In the genomic region with DNA sequence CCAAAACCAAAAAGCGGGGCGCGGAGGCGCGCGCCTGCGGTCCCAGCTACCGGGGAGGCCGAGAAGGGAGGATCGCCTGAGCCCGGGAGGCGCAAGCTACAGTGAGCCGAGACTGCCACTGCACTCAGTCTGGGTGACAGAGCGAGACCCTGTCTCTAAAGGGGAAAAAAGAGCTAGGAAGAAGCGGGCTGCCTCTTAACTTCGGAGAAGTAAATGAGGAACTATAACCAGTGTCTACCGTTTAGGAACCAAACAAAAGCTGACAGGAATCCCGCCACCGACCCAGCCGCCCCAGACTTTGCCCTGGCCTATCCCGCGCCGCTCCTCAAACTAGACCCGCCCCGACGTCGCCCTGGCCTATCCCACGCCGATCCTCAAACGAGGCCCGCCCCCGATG, we compare ENCODE assay signal across 8 cellular contexts. TPM values are rescaled to one million over a fixed set of nuclear protein-coding genes. Genes with fewer than 3 reads are reported as not detected.
DNase-seq lines count a peak whose midpoint lies in the region; ATAC-seq, FAIRE-seq and TF ChIP-seq lines count a peak whose summit lies in the region.

No MANE protein-coding gene starts in this region.

- no peaks in the 10 kb centered on the region for H3K9me1 ChIP-seq in endothelial cell of umbilical vein (replicated peaks; ENCODE audit: control insufficient read depth, extremely low read depth, insufficient read depth, low read length)

- POLR2A ChIA-PET in CD4-positive, alpha-beta memory T cell (lab: Charles Lee; ENCODE audit: partially characterized antibody), result interaction anchor here (0.6 to 2.8 kb wide), 20 partner anchors 8 to 562 kb away, joined by 3 to 27 read pairs (median 4); partner anchors contain the start of genes ADSS1, AKT1, BRF1 and CDCA4
- POLR2A ChIA-PET in OCI-LY7 (lab: Charles Lee), result interaction anchor here (0.6 to 1.9 kb wide), 11 partner anchors 11 to 1162 kb away, joined by 3 to 9 read pairs (median 3); no protein-coding TSS in a partner anchor
- POLR2A ChIA-PET in endothelial cell of umbilical vein (lab: Charles Lee), result interaction anchor here (1.0 to 1.1 kb wide), 3 partner anchors 16 to 72 kb away, joined by 3 to 6 read pairs (median 4); no protein-coding TSS in a partner anchor

- H3K79me2 ChIP-seq in OCI-LY7 (ENCODE audit: insufficient read depth, low read depth, low read length) (peaks cover 37% of the 10 kb centered on the region), endothelial cell of umbilical vein (ENCODE audit: control insufficient read depth, insufficient read depth, low read length) (peaks cover 22% of the 10 kb centered on the region)

- peaks cover 17% of the 10 kb centered on the region for H3K36me3 ChIP-seq in CD4-positive, alpha-beta memory T cell (ENCODE audit: insufficient read depth, low read length)
- H3K36me3 ChIP-seq in OCI-LY7 (ENCODE audit: insufficient read depth, low read length) (peaks cover 28% of the 10 kb centered on the region), endothelial cell of umbilical vein (ENCODE audit: control insufficient read depth in 2 of 2, extremely low read depth in 1 of 2, insufficient read depth in 2 of 2, low read length in 2 of 2) (peaks cover 0 to 13% of the 10 kb centered on the region in 2 experiments), prostate gland (peaks cover 0 to 5% of the 10 kb centered on the region in 2 donors)

- H3K4me2 ChIP-seq in OCI-LY7 (ENCODE audit: low read length) (peak overlapping the region; percentile 88), endothelial cell of umbilical vein (ENCODE audit: insufficient read depth, low read length) (peak overlapping the region; percentile 25)

- peak overlapping the region; percentile 79 for H3K27ac ChIP-seq in CD4-positive, alpha-beta memory T cell (ENCODE audit: low read depth, low read length)
- H3K27ac ChIP-seq in OCI-LY7 (ENCODE audit: low read depth, low read length, poor library complexity, severe bottlenecking), result peak overlapping the region; percentile 82
- H3K27ac ChIP-seq in endothelial cell of umbilical vein (ENCODE audit: insufficient read depth, low read depth, low read length), result peak overlapping the region; percentile 23
- peak overlapping the region; percentile 69 to 73 for H3K27ac ChIP-seq in prostate gland

- peak overlapping the region; percentile 53 for H3K9ac ChIP-seq in endothelial cell of umbilical vein (replicated peaks; ENCODE audit: extremely low read depth, insufficient read depth, low read length)

- TF ChIP-seq POLR2A in endothelial cell of umbilical vein (IDR thresholded peaks at IDR 0.05; ENCODE audit: low read depth, low read length), result peak; percentile 28
- peak; percentile 47 for TF ChIP-seq POLR2A in prostate gland (IDR thresholded peaks at IDR 0.05)

- no peak for DNase-seq in CD4-positive, alpha-beta memory T cell
- DNase-seq in OCI-LY7 (ENCODE audit: low spot score) (no peak), endothelial cell of umbilical vein (ENCODE audit: low read depth, low spot score) (no peak), prostate gland (ENCODE audit: low spot score) (no peak), NCI-H1105 (lab: John Stamatoyannopoulos, UW) (no peak)
- DNase-seq in activated CD8-positive, alpha-beta memory T cell treated with anti-CD3 and anti-CD28 coated beads for 24 hours, result no peak
- DNase-seq in activated effector memory CD4-positive, alpha-beta T cell treated with anti-CD3 and anti-CD28 coated beads, Interleukin-2, amount 50 U/mL, for 16 hours, result no peak

- peak overlapping the region; percentile 82 to 96 (median 91) for H3K4me3 Mint-ChIP-seq in CD4-positive, alpha-beta memory T cell

- H4K20me1 ChIP-seq in OCI-LY7 (ENCODE audit: insufficient read depth, low read length) (peaks cover 14% of the 10 kb centered on the region), endothelial cell of umbilical vein (replicated peaks; ENCODE audit: control insufficient read depth, extremely low read depth, insufficient read depth, low read length) (no peaks in the 10 kb centered on the region)

- H3K36me3 Mint-ChIP-seq in CD4-positive, alpha-beta memory T cell, result peaks cover 0 to 36% of the 10 kb centered on the region in 2 donors

- intact Hi-C loops in CD4-positive, alpha-beta memory T cell (cut with micrococcal nuclease), result loop anchor here (1.0 to 5.0 kb wide), 5 partner anchors 28 to 270 kb away; partner anchors contain the start of genes ADSS1, AKT1, CDCA4 and INF2
- intact Hi-C loops in OCI-LY7 (cut with micrococcal nuclease; ENCODE audit: unreplicated experiment) (loop anchor here (2.0 to 10.0 kb wide), 3 partner anchors 96 to 272 kb away; partner anchors contain the start of gene CDCA4), endothelial cell of umbilical vein (cut with micrococcal nuclease) (loop anchor here (1.0 to 5.0 kb wide), 6 partner anchors 16 to 75 kb away; partner anchors contain the start of genes ADSS1, INF2 and ZBTB42), prostate gland (cut with DNase I) (no loop called here)

- H2AFZ ChIP-seq in OCI-LY7 (ENCODE audit: low read length), result peak overlapping the region; percentile 51; the same call in 1 of the 2 replicates
- peak overlapping the region; percentile 85 for H2AFZ ChIP-seq in endothelial cell of umbilical vein (ENCODE audit: low read depth, low read length)

- H3K9me3 ChIP-seq in CD4-positive, alpha-beta memory T cell (ENCODE audit: control insufficient read depth in 1 of 2, low read length in 2 of 2), result no peaks in the 10 kb centered on the region
- H3K9me3 ChIP-seq in OCI-LY7 (ENCODE audit: low read length), result 0 out of 2 replicates have a peak, but pooled peaks cover 10% of the 10 kb centered on the region
- no peaks in the 10 kb centered on the region for H3K9me3 ChIP-seq in endothelial cell of umbilical vein (replicated peaks; ENCODE audit: control insufficient read depth, insufficient read depth, low read length)
- H3K9me3 ChIP-seq in prostate gland, result no peaks in the 10 kb centered on the region

- peak overlapping the region; percentile 88 to 95 (median 94) for H3K27ac Mint-ChIP-seq in CD4-positive, alpha-beta memory T cell

- TSS peak; percentile 95 for BruUV-seq in OCI-LY7 (replicated peaks; lab: Mats Ljungman, UMichigan)
- TSS peak; percentile 86 for BruUV-seq in endothelial cell of umbilical vein (replicated peaks; lab: Mats Ljungman, UMichigan)

- CTCF ChIA-PET in CD4-positive, alpha-beta memory T cell (lab: Charles Lee; ENCODE audit: partially characterized antibody), result interaction anchor here (0.9 to 3.5 kb wide), 8 partner anchors 11 to 87 kb away, joined by 3 to 17 read pairs (median 9); partner anchors contain the start of gene ADSS1
- CTCF ChIA-PET in OCI-LY7 (lab: Charles Lee; ENCODE audit: unreplicated experiment), result interaction anchor here (0.6 to 1.4 kb wide), 4 partner anchors 16 to 93 kb away, joined by 3 to 9 read pairs (median 4); no protein-coding TSS in a partner anchor
- CTCF ChIA-PET in endothelial cell of umbilical vein (lab: Charles Lee), result interaction anchor here (0.7 to 2.4 kb wide), 13 partner anchors 11 to 338 kb away, joined by 3 to 17 read pairs (median 4); partner anchors contain the start of genes ADSS1 and ZBTB42

- H3K9me3 Mint-ChIP-seq in CD4-positive, alpha-beta memory T cell, result peaks cover 0 to 3% (median 0%) of the 10 kb centered on the region in 8 donors

- dilution Hi-C loops in endothelial cell of umbilical vein (cut with MboI; ENCODE audit: extremely low pct_ligation_motif_present, low sequenced_read_pairs), result no loop called here

- WGBS in prostate gland, result 17% methylated on average over 32 of the region's 32 CpGs

- peaks cover 16 to 41% (median 29%) of the 10 kb centered on the region in 4 donors for H3K4me1 Mint-ChIP-seq in CD4-positive, alpha-beta memory T cell

- peak overlapping the region; percentile 53 to 93 for H3K4me3 ChIP-seq in CD4-positive, alpha-beta memory T cell (ENCODE audit: low read length in 2 of 2)
- H3K4me3 ChIP-seq in OCI-LY7 (ENCODE audit: low read depth, low read length, poor library complexity, severe bottlenecking) (peak overlapping the region; percentile 91), endothelial cell of umbilical vein (replicated peaks in 1 of 3; ENCODE audit: insufficient read depth in 1 of 3, low read depth in 1 of 3, low read length in 3 of 3) (peak overlapping the region in 2 of 3 experiments; percentile 36 to 38), prostate gland (peak overlapping the region; percentile 81)

- TF ChIP-seq CTCF in OCI-LY7 (conservative IDR thresholded peaks at IDR 0.05; ENCODE audit: low read length) (no peak; the same call in 1 of the 2 replicates), endothelial cell of umbilical vein (IDR thresholded peaks at IDR 0.05; ENCODE audit: extremely low read depth in 1 of 2, insufficient read depth in 1 of 2, low read depth in 1 of 2, low read length in 2 of 2) (no peak), prostate gland (IDR thresholded peaks at IDR 0.05) (no peak)

- H3K27me3 Mint-ChIP-seq in CD4-positive, alpha-beta memory T cell, result no peaks in the 10 kb centered on the region

- no peaks in the 10 kb centered on the region for H3K9me2 ChIP-seq in OCI-LY7 (ENCODE audit: insufficient read depth, low read length)

- ATAC-seq in GM21447 (IDR thresholded peaks at IDR 0.05; ENCODE audit: unreplicated experiment), result peak; percentile 79

- peaks cover 25% of the 10 kb centered on the region for H3K4me1 ChIP-seq in CD4-positive, alpha-beta memory T cell (ENCODE audit: insufficient read depth, low read length)
- peaks cover 54% of the 10 kb centered on the region for H3K4me1 ChIP-seq in OCI-LY7 (ENCODE audit: insufficient read depth, low read length, poor library complexity, severe bottlenecking)
- H3K4me1 ChIP-seq in endothelial cell of umbilical vein (ENCODE audit: control insufficient read depth, extremely low read depth, insufficient read depth, low read length), result peaks cover 8% of the 10 kb centered on the region
- peaks cover 24% of the 10 kb centered on the region for H3K4me1 ChIP-seq in prostate gland (replicated peaks)

- FAIRE-seq in endothelial cell of umbilical vein (lab: Jason Lieb, UNC), result no peak

- H3K27me3 ChIP-seq in CD4-positive, alpha-beta memory T cell (ENCODE audit: insufficient read depth, low read length), result no peaks in the 10 kb centered on the region
- H3K27me3 ChIP-seq in endothelial cell of umbilical vein (ENCODE audit: control insufficient read depth in 2 of 2, insufficient read depth in 2 of 2, low read length in 2 of 2), result no peaks in the 10 kb centered on the region
- no peaks in the 10 kb centered on the region for H3K27me3 ChIP-seq in prostate gland (replicated peaks; ENCODE audit: insufficient read depth)

RNA-seq across cellular contexts. Expression of gene SIVA1, which starts 0.6 kb away (rescaled TPM):
- 10 to 100 TPM; 69.3 to 80.2 TPM for total RNA-seq in CD4-positive, alpha-beta memory T cell
- polyA plus RNA-seq in CD4-positive, alpha-beta memory T cell, result 100 to 1,000 TPM; 208 to 266 TPM
- total RNA-seq in OCI-LY7 (2014; rRNA removed; shearing (Covaris generic)), result 215 and 244 TPM in 2 replicates
- total RNA-seq in OCI-LY7 (2022), result 88.3 and 111 TPM in 2 replicates
- 92.7 and 101 TPM in 2 replicates for total RNA-seq in endothelial cell of umbilical vein
- polyA plus RNA-seq in endothelial cell of umbilical vein, result 299 and 364 TPM in 2 replicates
- polyA plus RNA-seq in endothelial cell of umbilical vein (2011; cell fraction: cytosol; rRNA removed), result 142 and 221 TPM in 2 replicates
- 95.9 and 108 TPM in 2 replicates for polyA plus RNA-seq in endothelial cell of umbilical vein (2011; cell fraction: nucleus; rRNA removed)
- polyA plus RNA-seq in endothelial cell of umbilical vein (2012), result 63.8 and 64.6 TPM in 2 replicates
- 29.5 and 35.8 TPM in 2 replicates for polyA minus RNA-seq in endothelial cell of umbilical vein
- 107 TPM for polyA minus RNA-seq in endothelial cell of umbilical vein (2011; cell fraction: cytosol; rRNA and poly(A)+ RNA removed)
- polyA minus RNA-seq in endothelial cell of umbilical vein (2011; cell fraction: nucleus; rRNA and poly(A)+ RNA removed), result 20.2 and 24.8 TPM in 2 replicates
- 100 to 1,000 TPM; 249 to 514 TPM for total RNA-seq in prostate gland

RNA-seq across cellular contexts. Expression of gene ADSS1, which starts 28.3 kb away (rescaled TPM):
- total RNA-seq in CD4-positive, alpha-beta memory T cell, result 1 to 10 TPM; 1.5 TPM
- 1 to 10 TPM in 1 of 2 donors, under 1 TPM in 1; 0.16 to 1.8 TPM for polyA plus RNA-seq in CD4-positive, alpha-beta memory T cell
- total RNA-seq in OCI-LY7 (2014; rRNA removed; shearing (Covaris generic)), result not detected in 2 replicates
- total RNA-seq in OCI-LY7 (2022) (2.1 and 2.8 TPM in 2 replicates), endothelial cell of umbilical vein (1.9 and 2.7 TPM in 2 replicates), prostate gland (10 to 100 TPM; 18.3 to 44.4 TPM)
- 1.3 and 1.9 TPM in 2 replicates for polyA plus RNA-seq in endothelial cell of umbilical vein
- polyA plus RNA-seq in endothelial cell of umbilical vein (2011; cell fraction: cytosol; rRNA removed), result 1.5 and 1.6 TPM in 2 replicates
- polyA plus RNA-seq in endothelial cell of umbilical vein (2011; cell fraction: nucleus; rRNA removed), result 10.8 and 14.8 TPM in 2 replicates
- 1.2 and 2.1 TPM in 2 replicates for polyA plus RNA-seq in endothelial cell of umbilical vein (2012)
- polyA minus RNA-seq in endothelial cell of umbilical vein, result 1.0 and 2.0 TPM in 2 replicates
- polyA minus RNA-seq in endothelial cell of umbilical vein (2011; cell fraction: cytosol; rRNA and poly(A)+ RNA removed), result 6.2 TPM
- polyA minus RNA-seq in endothelial cell of umbilical vein (2011; cell fraction: nucleus; rRNA and poly(A)+ RNA removed), result 3.2 and 4.7 TPM in 2 replicates

RNA-seq across cellular contexts. Expression of gene AKT1, which starts 43.2 kb away (rescaled TPM):
- total RNA-seq in CD4-positive, alpha-beta memory T cell, result 10 to 100 TPM; 88.7 to 90.5 TPM
- polyA plus RNA-seq in CD4-positive, alpha-beta memory T cell, result 10 to 100 TPM in 1 of 2 donors, 1 to 10 TPM in 1; 5.3 to 23.5 TPM
- 75.4 and 83.0 TPM in 2 replicates for total RNA-seq in OCI-LY7 (2014; rRNA removed; shearing (Covaris generic))
- 108 and 109 TPM in 2 replicates for total RNA-seq in OCI-LY7 (2022)
- total RNA-seq in endothelial cell of umbilical vein, result 172 and 191 TPM in 2 replicates
- polyA plus RNA-seq in endothelial cell of umbilical vein, result 177 and 186 TPM in 2 replicates
- polyA plus RNA-seq in endothelial cell of umbilical vein (2011; cell fraction: cytosol; rRNA removed), result 174 and 199 TPM in 2 replicates
- 309 and 317 TPM in 2 replicates for polyA plus RNA-seq in endothelial cell of umbilical vein (2011; cell fraction: nucleus; rRNA removed)
- 128 and 150 TPM in 2 replicates for polyA plus RNA-seq in endothelial cell of umbilical vein (2012)
- polyA minus RNA-seq in endothelial cell of umbilical vein, result 156 and 177 TPM in 2 replicates
- 85.6 TPM for polyA minus RNA-seq in endothelial cell of umbilical vein (2011; cell fraction: cytosol; rRNA and poly(A)+ RNA removed)
- 52.5 and 66.6 TPM in 2 replicates for polyA minus RNA-seq in endothelial cell of umbilical vein (2011; cell fraction: nucleus; rRNA and poly(A)+ RNA removed)
- 100 to 1,000 TPM; 154 to 200 TPM for total RNA-seq in prostate gland

RNA-seq across cellular contexts. Expression of gene ZBTB42, which starts 48.6 kb away (rescaled TPM):
- total RNA-seq in CD4-positive, alpha-beta memory T cell, result 10 to 100 TPM; 11.6 to 12.3 TPM
- 1 to 10 TPM; 2.0 to 2.1 TPM for polyA plus RNA-seq in CD4-positive, alpha-beta memory T cell
- total RNA-seq in OCI-LY7 (2014; rRNA removed; shearing (Covaris generic)), result 0.98 and 2.4 TPM in 2 replicates
- total RNA-seq in OCI-LY7 (2022), result 1.9 and 2.4 TPM in 2 replicates
- total RNA-seq in endothelial cell of umbilical vein, result 3.8 and 4.0 TPM in 2 replicates
- polyA plus RNA-seq in endothelial cell of umbilical vein, result 3.1 and 3.8 TPM in 2 replicates
- 1.8 and 2.4 TPM in 2 replicates for polyA plus RNA-seq in endothelial cell of umbilical vein (2011; cell fraction: cytosol; rRNA removed)
- 1.2 and 1.3 TPM in 2 replicates for polyA plus RNA-seq in endothelial cell of umbilical vein (2011; cell fraction: nucleus; rRNA removed)
- polyA plus RNA-seq in endothelial cell of umbilical vein (2012), result 2.0 and 2.6 TPM in 2 replicates
- polyA minus RNA-seq in endothelial cell of umbilical vein, result 3.2 and 5.6 TPM in 2 replicates
- 2.8 TPM for polyA minus RNA-seq in endothelial cell of umbilical vein (2011; cell fraction: cytosol; rRNA and poly(A)+ RNA removed)
- 1.8 and 2.3 TPM in 2 replicates for polyA minus RNA-seq in endothelial cell of umbilical vein (2011; cell fraction: nucleus; rRNA and poly(A)+ RNA removed)
- total RNA-seq in prostate gland, result 10 to 100 TPM; 28.4 to 40.9 TPM

Comparison
In these comparisons a context has a peak if more than half of its experiments do, and no peak if none do; other contexts are left out.
1. H3K27ac ChIP-seq: peak in every context shown above with its lines; median percentile 82 in OCI-LY7; 79 in CD4-positive, alpha-beta memory T cell; 71 in prostate gland; 23 in endothelial cell of umbilical vein.
2. H3K4me3 ChIP-seq: peak in every context shown above with its lines; median percentile 91 in OCI-LY7; 81 in prostate gland; 73 in CD4-positive, alpha-beta memory T cell; 37 in endothelial cell of umbilical vein.